In genomic region chr17:8892338-8892690, GRCh38 we compare ENCODE assay signal across 12 cellular contexts. TPM values are rescaled to one million over a fixed set of nuclear protein-coding genes. Genes with fewer than 3 reads are reported as not detected.
DNase-seq lines count a peak whose midpoint lies in the region; ATAC-seq, FAIRE-seq and TF ChIP-seq lines count a peak whose summit lies in the region.
"Had no signal": no experiment of that assay in that cellular context is flagged by ENCODE, and none has a peak within 500 bp of the region (broad histone marks: within the 10 kb centered on the region; RNA-seq: fewer than 3 reads in every experiment).

No MANE protein-coding gene starts in this region.

- no peak for DNase-seq in CD14-positive monocyte (ENCODE audit: low spot score)
- no peak for DNase-seq in GM12892 (ENCODE audit: insufficient read length)
- DNase-seq in activated T-helper 2 cell treated with anti-CD3 and anti-CD28 coated beads, Interferon-gamma antibody, Interleukin-2, Interleukin-4, amounts not matched to agents 10 μg/mL and 5 μg/mL and 100 μg/mL, durations not matched to agents 14 hours and 24 hours and 36 hours (ENCODE audit: low spot score): no peak
- DNase-seq in stimulated activated CD4-positive, alpha-beta T cell treated with anti-CD3 and anti-CD28 coated beads, Interleukin-2, amount 100 ng/mL, for 24 hours: no peak
- no peak for DNase-seq in breast epithelium (ENCODE audit: low spot score in 2 of 2)
- no peak for DNase-seq in NCI-H69 (lab: John Stamatoyannopoulos, UW)
- DNase-seq in NCI-H748 (lab: John Stamatoyannopoulos, UW; ENCODE audit: unreplicated experiment): no peak
- DNase-seq: amniotic stem cell, C1 segment of cervical spinal cord, NCI-H1436 had no signal

- H3K27me3 Mint-ChIP-seq in CD14-positive monocyte (ENCODE audit: low read depth in 3 of 3): no peaks in the 10 kb centered on the region
- no peaks in the 10 kb centered on the region for H3K27me3 Mint-ChIP-seq in activated T-helper 2 cell treated with anti-CD3 and anti-CD28 coated beads, Interferon-gamma antibody, Interleukin-2, Interleukin-4, amounts not matched to agents 10 μg/mL and 5 μg/mL and 100 μg/mL, durations not matched to agents 14 hours and 24 hours and 36 hours (ENCODE audit: low read depth)

- TF ChIP-seq POLR2A in GM12892 (IDR thresholded peaks at IDR 0.05; ENCODE audit: low read depth, low read length) (0 out of 2 replicates have a peak, but pooled peaks have one; percentile 25), breast epithelium (IDR thresholded peaks at IDR 0.05) (no peak)

- no peak overlapping the region for H3K27ac ChIP-seq in breast epithelium

- no peaks in the 10 kb centered on the region for H3K4me1 ChIP-seq in breast epithelium

- H3K27me3 ChIP-seq in breast epithelium: no peaks in the 10 kb centered on the region

- intact Hi-C loops in CD14-positive monocyte (cut with micrococcal nuclease) (no loop called here), breast epithelium (cut with DNase I; ENCODE audit: low total_unique reads) (no loop called here)
- intact Hi-C loops in activated T-helper 2 cell treated with anti-CD3 and anti-CD28 coated beads, Interferon-gamma antibody, Interleukin-2, Interleukin-4, amounts not matched to agents 10 μg/mL and 5 μg/mL and 100 μg/mL, durations not matched to agents 14 hours and 24 hours and 36 hours (cut with micrococcal nuclease): loop anchor here (10.0 kb wide), 1 partner anchor 148 kb away; the partner anchor contains the start of gene CCDC42

- H3K4me3 ChIP-seq in breast epithelium: no peak overlapping the region

- peak; percentile 98 for FAIRE-seq in GM12892 (lab: Jason Lieb, UNC)

- TF ChIP-seq CTCF in CD14-positive monocyte (IDR thresholded peaks at IDR 0.05) (no peak), breast epithelium (IDR thresholded peaks at IDR 0.05) (no peak)

- ATAC-seq in HG02981 (IDR thresholded peaks at IDR 0.05; ENCODE audit: unreplicated experiment): peak; percentile 54
- ATAC-seq: sciatic nerve had no signal

- peaks cover 85 to 99% of the 10 kb centered on the region in 2 donors for H3K36me3 Mint-ChIP-seq in CD14-positive monocyte
- H3K36me3 Mint-ChIP-seq in activated T-helper 2 cell treated with anti-CD3 and anti-CD28 coated beads, Interferon-gamma antibody, Interleukin-2, Interleukin-4, amounts not matched to agents 10 μg/mL and 5 μg/mL and 100 μg/mL, durations not matched to agents 14 hours and 24 hours and 36 hours (ENCODE audit: low read depth): peaks cover 60% of the 10 kb centered on the region

- H3K36me3 ChIP-seq in breast epithelium: no peaks in the 10 kb centered on the region

- H3K27ac Mint-ChIP-seq in CD14-positive monocyte: peak overlapping the region in 6 of 7 donors; percentile 52 to 78 (median 70)
- H3K27ac Mint-ChIP-seq in activated T-helper 2 cell treated with anti-CD3 and anti-CD28 coated beads, Interferon-gamma antibody, Interleukin-2, Interleukin-4, amounts not matched to agents 10 μg/mL and 5 μg/mL and 100 μg/mL, durations not matched to agents 14 hours and 24 hours and 36 hours: peak overlapping the region; percentile 5

- peaks cover 0 to 3% (median 0%) of the 10 kb centered on the region in 7 donors for H3K9me3 Mint-ChIP-seq in CD14-positive monocyte
- H3K9me3 Mint-ChIP-seq in activated T-helper 2 cell treated with anti-CD3 and anti-CD28 coated beads, Interferon-gamma antibody, Interleukin-2, Interleukin-4, amounts not matched to agents 10 μg/mL and 5 μg/mL and 100 μg/mL, durations not matched to agents 14 hours and 24 hours and 36 hours: no peaks in the 10 kb centered on the region

- no peak overlapping the region for H3K4me3 Mint-ChIP-seq in CD14-positive monocyte
- no peak overlapping the region for H3K4me3 Mint-ChIP-seq in activated T-helper 2 cell treated with anti-CD3 and anti-CD28 coated beads, Interferon-gamma antibody, Interleukin-2, Interleukin-4, amounts not matched to agents 10 μg/mL and 5 μg/mL and 100 μg/mL, durations not matched to agents 14 hours and 24 hours and 36 hours (ENCODE audit: low read depth)

- peaks cover 22% of the 10 kb centered on the region for H3K4me1 Mint-ChIP-seq in CD14-positive monocyte
- peaks cover 39% of the 10 kb centered on the region for H3K4me1 Mint-ChIP-seq in activated T-helper 2 cell treated with anti-CD3 and anti-CD28 coated beads, Interferon-gamma antibody, Interleukin-2, Interleukin-4, amounts not matched to agents 10 μg/mL and 5 μg/mL and 100 μg/mL, durations not matched to agents 14 hours and 24 hours and 36 hours (ENCODE audit: low read depth)

- no peaks in the 10 kb centered on the region for H3K9me3 ChIP-seq in breast epithelium

RNA-seq across cellular contexts. Expression of gene PIK3R6, which starts 24.8 kb away (rescaled TPM):
- 1 to 10 TPM; 3.6 to 5.8 TPM for polyA plus RNA-seq in CD14-positive monocyte
- 81.7 TPM for polyA plus RNA-seq in GM12892 (2012; ENCODE audit: missing spikeins)
- total RNA-seq in activated T-helper 2 cell treated with anti-CD3 and anti-CD28 coated beads, Interferon-gamma antibody, Interleukin-2, Interleukin-4, amounts not matched to agents 10 μg/mL and 5 μg/mL and 100 μg/mL, durations not matched to agents 14 hours and 24 hours and 36 hours: 9.8 and 10.1 TPM in 2 replicates
- total RNA-seq in breast epithelium: 1 to 10 TPM in 2 of 3 donors, under 1 TPM in 1; under 0.01 to 2.9 (median 2.5) TPM
